In the genomic region with DNA sequence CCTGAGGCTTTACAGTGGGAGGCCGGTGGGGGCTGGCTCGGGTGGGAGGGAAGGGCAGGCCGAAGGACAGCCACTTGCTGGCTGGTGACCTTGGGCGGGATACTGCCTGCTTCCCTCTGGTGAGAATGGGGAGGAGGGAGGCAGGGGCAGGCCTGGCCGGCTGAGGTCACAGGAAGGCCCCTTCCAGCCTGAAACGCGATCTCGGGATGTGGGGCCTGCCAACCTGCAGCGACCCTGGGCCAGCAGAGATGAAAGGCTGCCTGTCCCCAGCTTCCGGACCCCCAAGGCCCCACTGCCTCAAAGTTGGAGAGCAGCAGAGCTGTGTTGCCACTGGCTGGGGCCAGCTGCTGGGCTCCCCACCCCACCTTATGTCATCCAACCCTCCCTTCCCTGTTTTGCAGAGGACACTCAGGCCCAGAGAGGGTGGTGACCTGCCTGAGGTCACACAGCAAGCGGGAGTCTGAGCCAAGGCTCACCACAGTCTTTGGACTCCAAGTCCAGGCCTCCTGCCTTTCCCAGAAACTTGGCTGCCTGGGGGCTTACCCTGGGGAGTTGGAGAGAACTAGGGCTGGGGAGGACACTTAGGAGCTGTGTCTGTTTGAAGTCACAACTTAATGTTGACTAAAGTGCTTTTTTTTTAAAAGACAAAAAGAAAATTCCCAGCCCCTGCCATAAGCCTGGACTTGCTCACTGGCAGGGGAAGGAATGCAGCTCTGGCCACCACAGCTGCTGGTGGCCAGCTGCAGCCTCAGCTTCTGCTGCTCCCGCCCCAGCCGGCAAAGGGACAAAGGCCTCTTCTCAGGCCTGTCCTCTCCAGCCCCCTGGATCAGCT, we compare ENCODE assay signal across 1 cellular context.
TF ChIP-seq lines count a peak whose summit lies in the region.

No MANE protein-coding gene starts in this region.

TF ChIP-seq in K562, 482 proteins besides CTCF, POLR2A, EP300 and RAD21 (continued from another document):
- TF ChIP-seq, protein P1, sequence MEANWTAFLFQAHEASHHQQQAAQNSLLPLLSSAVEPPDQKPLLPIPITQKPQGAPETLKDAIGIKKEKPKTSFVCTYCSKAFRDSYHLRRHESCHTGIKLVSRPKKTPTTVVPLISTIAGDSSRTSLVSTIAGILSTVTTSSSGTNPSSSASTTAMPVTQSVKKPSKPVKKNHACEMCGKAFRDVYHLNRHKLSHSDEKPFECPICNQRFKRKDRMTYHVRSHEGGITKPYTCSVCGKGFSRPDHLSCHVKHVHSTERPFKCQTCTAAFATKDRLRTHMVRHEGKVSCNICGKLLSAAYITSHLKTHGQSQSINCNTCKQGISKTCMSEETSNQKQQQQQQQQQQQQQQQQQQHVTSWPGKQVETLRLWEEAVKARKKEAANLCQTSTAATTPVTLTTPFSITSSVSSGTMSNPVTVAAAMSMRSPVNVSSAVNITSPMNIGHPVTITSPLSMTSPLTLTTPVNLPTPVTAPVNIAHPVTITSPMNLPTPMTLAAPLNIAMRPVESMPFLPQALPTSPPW (CRISPR knock-in tag; IDR thresholded peaks at IDR 0.05): peak; percentile 35
- peak; percentile 14; the same call in 1 of the 2 replicates for TF ChIP-seq ZNF431 (CRISPR knock-in tag; IDR thresholded peaks at IDR 0.05)
- TF ChIP-seq, protein P2, sequence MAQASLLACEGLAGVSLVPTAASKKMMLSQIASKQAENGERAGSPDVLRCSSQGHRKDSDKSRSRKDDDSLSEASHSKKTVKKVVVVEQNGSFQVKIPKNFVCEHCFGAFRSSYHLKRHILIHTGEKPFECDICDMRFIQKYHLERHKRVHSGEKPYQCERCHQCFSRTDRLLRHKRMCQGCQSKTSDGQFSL (CRISPR knock-in tag; IDR thresholded peaks at IDR 0.05): no peak
- TF ChIP-seq, protein P2 (tag; IDR thresholded peaks at IDR 0.05): no peak
- TF ChIP-seq BCOR (IDR thresholded peaks at IDR 0.05): peak; percentile 98
- 0 out of 2 replicates have a peak, but pooled peaks have one; percentile 36 for TF ChIP-seq ZSCAN29 (IDR thresholded peaks at IDR 0.05)
- TF ChIP-seq, protein P3, sequence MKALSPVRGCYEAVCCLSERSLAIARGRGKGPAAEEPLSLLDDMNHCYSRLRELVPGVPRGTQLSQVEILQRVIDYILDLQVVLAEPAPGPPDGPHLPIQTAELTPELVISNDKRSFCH (CRISPR knock-in tag; IDR thresholded peaks at IDR 0.05): no peak
- TF ChIP-seq, protein P3 (tag; IDR thresholded peaks at IDR 0.05): no peak; the same call in 1 of the 2 replicates
- TF ChIP-seq NCOA1 (IDR thresholded peaks at IDR 0.05; ENCODE audit: low read depth): no peak; the same call in 1 of the 2 replicates
- peak; percentile 90 for TF ChIP-seq RBM25 (IDR thresholded peaks at IDR 0.05; ENCODE audit: low read depth, low read length, severe bottlenecking)
- TF ChIP-seq ILF3 (IDR thresholded peaks at IDR 0.05; ENCODE audit: borderline replicate concordance): no peak
- peak; percentile 88 to 95 for TF ChIP-seq KDM1A (IDR thresholded peaks at IDR 0.05)
- peak; percentile 57; the same call in 1 of the 2 replicates for TF ChIP-seq ZFX (CRISPR knock-in tag; IDR thresholded peaks at IDR 0.05)
- peak; percentile 87 for TF ChIP-seq CHD4 (IDR thresholded peaks at IDR 0.05; ENCODE audit: insufficient read depth, insufficient replicate concordance, low read depth, low read length, poor library complexity, severe bottlenecking)
- no peak for TF ChIP-seq CBFB (CRISPR knock-in tag; IDR thresholded peaks at IDR 0.05)
- TF ChIP-seq FOXJ2 (tag; IDR thresholded peaks at IDR 0.05): no peak
- peak; percentile 8 for TF ChIP-seq DACH1 (IDR thresholded peaks at IDR 0.05; ENCODE audit: partially characterized antibody)
- peak; percentile 84 for TF ChIP-seq ADNP (tag; IDR thresholded peaks at IDR 0.05)
- no peak for TF ChIP-seq PPARD (CRISPR knock-in tag; IDR thresholded peaks at IDR 0.05)
- no peak for TF ChIP-seq CSDE1 (IDR thresholded peaks at IDR 0.05)
- no peak for TF ChIP-seq CREB1 (IDR thresholded peaks at IDR 0.05)
- TF ChIP-seq CREB1 (CRISPR knock-in tag; IDR thresholded peaks at IDR 0.05): no peak
- TF ChIP-seq NR4A1 (CRISPR knock-in tag; IDR thresholded peaks at IDR 0.05): no peak
- 0 out of 2 replicates have a peak, but pooled peaks have one; percentile 41 for TF ChIP-seq NR4A1 (tag; IDR thresholded peaks at IDR 0.05)
- TF ChIP-seq RAD51 (IDR thresholded peaks at IDR 0.05; ENCODE audit: borderline replicate concordance, low read depth): no peak
- TF ChIP-seq CBX1 (IDR thresholded peaks at IDR 0.05; ENCODE audit: low read depth): peak; percentile 84
- peak; percentile 28; the same call in 1 of the 2 replicates for TF ChIP-seq MYC (IDR thresholded peaks at IDR 0.05; ENCODE audit: low read depth, low read length)
- no peak for TF ChIP-seq MYC (CRISPR knock-in tag; IDR thresholded peaks at IDR 0.05; ENCODE audit: borderline replicate concordance, low read depth)
- no peak for TF ChIP-seq NR3C1 (CRISPR knock-in tag; IDR thresholded peaks at IDR 0.05)
- TF ChIP-seq, protein P4, sequence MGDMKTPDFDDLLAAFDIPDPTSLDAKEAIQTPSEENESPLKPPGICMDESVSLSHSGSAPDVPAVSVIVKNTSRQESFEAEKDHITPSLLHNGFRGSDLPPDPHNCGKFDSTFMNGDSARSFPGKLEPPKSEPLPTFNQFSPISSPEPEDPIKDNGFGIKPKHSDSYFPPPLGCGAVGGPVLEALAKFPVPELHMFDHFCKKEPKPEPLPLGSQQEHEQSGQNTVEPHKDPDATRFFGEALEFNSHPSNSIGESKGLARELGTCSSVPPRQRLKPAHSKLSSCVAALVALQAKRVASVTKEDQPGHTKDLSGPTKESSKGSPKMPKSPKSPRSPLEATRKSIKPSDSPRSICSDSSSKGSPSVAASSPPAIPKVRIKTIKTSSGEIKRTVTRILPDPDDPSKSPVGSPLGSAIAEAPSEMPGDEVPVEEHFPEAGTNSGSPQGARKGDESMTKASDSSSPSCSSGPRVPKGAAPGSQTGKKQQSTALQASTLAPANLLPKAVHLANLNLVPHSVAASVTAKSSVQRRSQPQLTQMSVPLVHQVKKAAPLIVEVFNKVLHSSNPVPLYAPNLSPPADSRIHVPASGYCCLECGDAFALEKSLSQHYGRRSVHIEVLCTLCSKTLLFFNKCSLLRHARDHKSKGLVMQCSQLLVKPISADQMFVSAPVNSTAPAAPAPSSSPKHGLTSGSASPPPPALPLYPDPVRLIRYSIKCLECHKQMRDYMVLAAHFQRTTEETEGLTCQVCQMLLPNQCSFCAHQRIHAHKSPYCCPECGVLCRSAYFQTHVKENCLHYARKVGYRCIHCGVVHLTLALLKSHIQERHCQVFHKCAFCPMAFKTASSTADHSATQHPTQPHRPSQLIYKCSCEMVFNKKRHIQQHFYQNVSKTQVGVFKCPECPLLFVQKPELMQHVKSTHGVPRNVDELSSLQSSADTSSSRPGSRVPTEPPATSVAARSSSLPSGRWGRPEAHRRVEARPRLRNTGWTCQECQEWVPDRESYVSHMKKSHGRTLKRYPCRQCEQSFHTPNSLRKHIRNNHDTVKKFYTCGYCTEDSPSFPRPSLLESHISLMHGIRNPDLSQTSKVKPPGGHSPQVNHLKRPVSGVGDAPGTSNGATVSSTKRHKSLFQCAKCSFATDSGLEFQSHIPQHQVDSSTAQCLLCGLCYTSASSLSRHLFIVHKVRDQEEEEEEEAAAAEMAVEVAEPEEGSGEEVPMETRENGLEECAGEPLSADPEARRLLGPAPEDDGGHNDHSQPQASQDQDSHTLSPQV (IDR thresholded peaks at IDR 0.05): peak; percentile 51; the same call in 1 of the 2 replicates
- TF ChIP-seq TOE1 (IDR thresholded peaks at IDR 0.05; ENCODE audit: borderline replicate concordance): no peak
- TF ChIP-seq TOE1 (CRISPR knock-in tag; IDR thresholded peaks at IDR 0.05; ENCODE audit: borderline replicate concordance, low read depth): no peak
- TF ChIP-seq SIN3B (IDR thresholded peaks at IDR 0.05; ENCODE audit: low read depth): no peak
- peak; percentile 52 for TF ChIP-seq ESRRA (IDR thresholded peaks at IDR 0.05; ENCODE audit: borderline replicate concordance, low read depth)
- TF ChIP-seq CREBBP (IDR thresholded peaks at IDR 0.05; ENCODE audit: low read depth, low read length): no peak
- peak; percentile 97 for TF ChIP-seq ZFP36 (IDR thresholded peaks at IDR 0.05; ENCODE audit: low read depth, low read length, partially characterized antibody)
- no peak for TF ChIP-seq BDP1 (IDR thresholded peaks at IDR 0.05; ENCODE audit: insufficient read depth, insufficient read length)
- no peak for TF ChIP-seq ATF7 (IDR thresholded peaks at IDR 0.05)
- TF ChIP-seq PHF20 (IDR thresholded peaks at IDR 0.05; ENCODE audit: partially characterized antibody): peak; percentile 35
- peak; percentile 90 for TF ChIP-seq HDAC2 (IDR thresholded peaks at IDR 0.05)
- TF ChIP-seq RCOR1 (IDR thresholded peaks at IDR 0.05; ENCODE audit: borderline replicate concordance in 1 of 2, low read depth in 2 of 2, low read length in 2 of 2): peak in 1 of 2 experiments; percentile 44; a peak in 1 of 4 replicates
- TF ChIP-seq HDGF (IDR thresholded peaks at IDR 0.05): peak; percentile 96
- no peak for TF ChIP-seq ZNF764 (CRISPR knock-in tag; IDR thresholded peaks at IDR 0.05; ENCODE audit: low read depth)
- TF ChIP-seq ZBTB7A (IDR thresholded peaks at IDR 0.05; ENCODE audit: borderline replicate concordance, control insufficient read depth, low read depth, low read length): peak; percentile 52; the same call in 1 of the 2 replicates
- TF ChIP-seq, protein P5, sequence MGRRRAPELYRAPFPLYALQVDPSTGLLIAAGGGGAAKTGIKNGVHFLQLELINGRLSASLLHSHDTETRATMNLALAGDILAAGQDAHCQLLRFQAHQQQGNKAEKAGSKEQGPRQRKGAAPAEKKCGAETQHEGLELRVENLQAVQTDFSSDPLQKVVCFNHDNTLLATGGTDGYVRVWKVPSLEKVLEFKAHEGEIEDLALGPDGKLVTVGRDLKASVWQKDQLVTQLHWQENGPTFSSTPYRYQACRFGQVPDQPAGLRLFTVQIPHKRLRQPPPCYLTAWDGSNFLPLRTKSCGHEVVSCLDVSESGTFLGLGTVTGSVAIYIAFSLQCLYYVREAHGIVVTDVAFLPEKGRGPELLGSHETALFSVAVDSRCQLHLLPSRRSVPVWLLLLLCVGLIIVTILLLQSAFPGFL (CRISPR knock-in tag; IDR thresholded peaks at IDR 0.05): no peak
- TF ChIP-seq MAFK (IDR thresholded peaks at IDR 0.05; ENCODE audit: low read length): no peak
- TF ChIP-seq MBD2 (IDR thresholded peaks at IDR 0.05; ENCODE audit: borderline replicate concordance, low read depth): 0 out of 2 replicates have a peak, but pooled peaks have one; percentile 18
- TF ChIP-seq, protein P6, sequence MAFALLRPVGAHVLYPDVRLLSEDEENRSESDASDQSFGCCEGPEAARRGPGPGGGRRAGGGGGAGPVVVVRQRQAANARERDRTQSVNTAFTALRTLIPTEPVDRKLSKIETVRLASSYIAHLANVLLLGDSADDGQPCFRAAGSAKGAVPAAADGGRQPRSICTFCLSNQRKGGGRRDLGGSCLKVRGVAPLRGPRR (CRISPR knock-in tag; IDR thresholded peaks at IDR 0.05): no peak
- TF ChIP-seq, protein P7, sequence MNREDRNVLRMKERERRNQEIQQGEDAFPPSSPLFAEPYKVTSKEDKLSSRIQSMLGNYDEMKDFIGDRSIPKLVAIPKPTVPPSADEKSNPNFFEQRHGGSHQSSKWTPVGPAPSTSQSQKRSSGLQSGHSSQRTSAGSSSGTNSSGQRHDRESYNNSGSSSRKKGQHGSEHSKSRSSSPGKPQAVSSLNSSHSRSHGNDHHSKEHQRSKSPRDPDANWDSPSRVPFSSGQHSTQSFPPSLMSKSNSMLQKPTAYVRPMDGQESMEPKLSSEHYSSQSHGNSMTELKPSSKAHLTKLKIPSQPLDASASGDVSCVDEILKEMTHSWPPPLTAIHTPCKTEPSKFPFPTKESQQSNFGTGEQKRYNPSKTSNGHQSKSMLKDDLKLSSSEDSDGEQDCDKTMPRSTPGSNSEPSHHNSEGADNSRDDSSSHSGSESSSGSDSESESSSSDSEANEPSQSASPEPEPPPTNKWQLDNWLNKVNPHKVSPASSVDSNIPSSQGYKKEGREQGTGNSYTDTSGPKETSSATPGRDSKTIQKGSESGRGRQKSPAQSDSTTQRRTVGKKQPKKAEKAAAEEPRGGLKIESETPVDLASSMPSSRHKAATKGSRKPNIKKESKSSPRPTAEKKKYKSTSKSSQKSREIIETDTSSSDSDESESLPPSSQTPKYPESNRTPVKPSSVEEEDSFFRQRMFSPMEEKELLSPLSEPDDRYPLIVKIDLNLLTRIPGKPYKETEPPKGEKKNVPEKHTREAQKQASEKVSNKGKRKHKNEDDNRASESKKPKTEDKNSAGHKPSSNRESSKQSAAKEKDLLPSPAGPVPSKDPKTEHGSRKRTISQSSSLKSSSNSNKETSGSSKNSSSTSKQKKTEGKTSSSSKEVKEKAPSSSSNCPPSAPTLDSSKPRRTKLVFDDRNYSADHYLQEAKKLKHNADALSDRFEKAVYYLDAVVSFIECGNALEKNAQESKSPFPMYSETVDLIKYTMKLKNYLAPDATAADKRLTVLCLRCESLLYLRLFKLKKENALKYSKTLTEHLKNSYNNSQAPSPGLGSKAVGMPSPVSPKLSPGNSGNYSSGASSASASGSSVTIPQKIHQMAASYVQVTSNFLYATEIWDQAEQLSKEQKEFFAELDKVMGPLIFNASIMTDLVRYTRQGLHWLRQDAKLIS (CRISPR knock-in tag; IDR thresholded peaks at IDR 0.05): 0 out of 2 replicates have a peak, but pooled peaks have one; percentile 19
- TF ChIP-seq SMARCA5 (IDR thresholded peaks at IDR 0.05): peak; percentile 97
- no peak for TF ChIP-seq PCBP2 (IDR thresholded peaks at IDR 0.05; ENCODE audit: low read depth, low read length, poor library complexity, severe bottlenecking)
TF ChIP-seq in K562: peak in this region for 27.
